ENCODE assay signal across 1 cellular context in the genomic region with DNA sequence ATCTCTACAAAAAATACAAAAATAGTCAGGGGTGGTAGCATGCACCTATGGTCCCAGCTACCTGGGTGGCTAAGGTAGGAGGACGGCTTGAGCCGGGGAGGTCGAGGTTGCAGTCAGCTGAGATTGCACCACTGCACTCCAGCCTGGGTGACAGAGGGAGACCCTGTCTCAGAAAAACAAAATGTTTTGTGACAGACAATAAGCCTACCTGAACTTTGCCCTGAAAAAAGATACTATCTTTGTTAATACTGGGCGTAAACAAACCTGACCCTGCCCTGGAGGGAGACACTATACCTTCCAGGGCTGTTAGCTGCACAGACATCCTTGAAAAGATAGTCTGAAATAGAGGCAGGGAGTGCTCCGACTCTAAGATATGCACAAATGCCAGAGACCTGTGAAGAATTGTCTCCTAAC.
TF ChIP-seq lines count a peak whose summit lies in the region.

No MANE protein-coding gene starts in this region.

TF ChIP-seq in HepG2, 621 proteins besides CTCF, POLR2A, EP300 and RAD21 (continued from another document and continues in another):
- TF ChIP-seq PHF8 (CRISPR knock-in tag; IDR thresholded peaks at IDR 0.05): no peak
- TF ChIP-seq HOXA5 (CRISPR knock-in tag; IDR thresholded peaks at IDR 0.05): 0 out of 2 replicates have a peak, but pooled peaks have one; percentile 33
- no peak for TF ChIP-seq GPBP1L1 (CRISPR knock-in tag; IDR thresholded peaks at IDR 0.05)
- no peak for TF ChIP-seq TBX3 (IDR thresholded peaks at IDR 0.05; ENCODE audit: borderline replicate concordance)
- peak; percentile 45; the same call in 1 of the 2 replicates for TF ChIP-seq MEIS1 (CRISPR knock-in tag; IDR thresholded peaks at IDR 0.05; ENCODE audit: borderline replicate concordance)
- peak; percentile 33; the same call in 1 of the 2 replicates for TF ChIP-seq GATAD1 (CRISPR knock-in tag; IDR thresholded peaks at IDR 0.05)
- TF ChIP-seq RARA (CRISPR knock-in tag; IDR thresholded peaks at IDR 0.05): peak; percentile 94
- no peak for TF ChIP-seq KLF11 (CRISPR knock-in tag; IDR thresholded peaks at IDR 0.05)
- no peak for TF ChIP-seq CREB1 (IDR thresholded peaks at IDR 0.05)
- TF ChIP-seq CREB1 (CRISPR knock-in tag; IDR thresholded peaks at IDR 0.05): no peak
- no peak for TF ChIP-seq THAP7 (CRISPR knock-in tag; IDR thresholded peaks at IDR 0.05)
- TF ChIP-seq CHD4 (IDR thresholded peaks at IDR 0.05; ENCODE audit: borderline replicate concordance, low read length): no peak
- no peak for TF ChIP-seq ELF4 (CRISPR knock-in tag; IDR thresholded peaks at IDR 0.05; ENCODE audit: borderline replicate concordance)
- TF ChIP-seq PAWR (CRISPR knock-in tag; IDR thresholded peaks at IDR 0.05; ENCODE audit: borderline replicate concordance): no peak
- peak; percentile 58 for TF ChIP-seq FOSL2 (CRISPR knock-in tag; IDR thresholded peaks at IDR 0.05)
- TF ChIP-seq JUN (CRISPR knock-in tag; IDR thresholded peaks at IDR 0.05): no peak
- TF ChIP-seq HNF1A (IDR thresholded peaks at IDR 0.05; ENCODE audit: low read depth): peak; percentile 12; the same call in 1 of the 2 replicates
- peak; percentile 52; the same call in 1 of the 2 replicates for TF ChIP-seq HNF1A (CRISPR knock-in tag; IDR thresholded peaks at IDR 0.05; ENCODE audit: borderline replicate concordance)
- TF ChIP-seq MTA3 (CRISPR knock-in tag; IDR thresholded peaks at IDR 0.05): no peak
- TF ChIP-seq ZNF644 (CRISPR knock-in tag; IDR thresholded peaks at IDR 0.05; ENCODE audit: low read depth): no peak
- no peak for TF ChIP-seq ZNF224 (CRISPR knock-in tag; IDR thresholded peaks at IDR 0.05)
- no peak for TF ChIP-seq MBD4 (IDR thresholded peaks at IDR 0.05; ENCODE audit: borderline replicate concordance, low read length)
- TF ChIP-seq ZFP37 (CRISPR knock-in tag; IDR thresholded peaks at IDR 0.05; ENCODE audit: borderline replicate concordance): no peak
- no peak for TF ChIP-seq ZNF598 (CRISPR knock-in tag; IDR thresholded peaks at IDR 0.05; ENCODE audit: borderline replicate concordance)
- no peak for TF ChIP-seq SRY (CRISPR knock-in tag; IDR thresholded peaks at IDR 0.05)
- no peak for TF ChIP-seq SOX6 (IDR thresholded peaks at IDR 0.05)
- TF ChIP-seq SOX6 (CRISPR knock-in tag; IDR thresholded peaks at IDR 0.05): peak; percentile 100
- no peak for TF ChIP-seq SMAD1 (CRISPR knock-in tag; IDR thresholded peaks at IDR 0.05; ENCODE audit: borderline replicate concordance, low read depth)
- TF ChIP-seq JUNB (CRISPR knock-in tag; IDR thresholded peaks at IDR 0.05; ENCODE audit: borderline replicate concordance): no peak
- TF ChIP-seq ZFYVE20 (CRISPR knock-in tag; IDR thresholded peaks at IDR 0.05; ENCODE audit: borderline replicate concordance, low read depth): no peak
- no peak for TF ChIP-seq DMAP1 (CRISPR knock-in tag; IDR thresholded peaks at IDR 0.05)
- TF ChIP-seq FOXA3 (CRISPR knock-in tag; IDR thresholded peaks at IDR 0.05): peak; percentile 87
- TF ChIP-seq WIZ (CRISPR knock-in tag; IDR thresholded peaks at IDR 0.05): no peak
- TF ChIP-seq ZFP36L1 (CRISPR knock-in tag; IDR thresholded peaks at IDR 0.05): no peak
- peak; percentile 83 for TF ChIP-seq SMYD3 (CRISPR knock-in tag; IDR thresholded peaks at IDR 0.05)
- peak; percentile 61; the same call in 1 of the 2 replicates for TF ChIP-seq MTA1 (CRISPR knock-in tag; IDR thresholded peaks at IDR 0.05; ENCODE audit: borderline replicate concordance)
- TF ChIP-seq IRF9 (CRISPR knock-in tag; IDR thresholded peaks at IDR 0.05; ENCODE audit: borderline replicate concordance): no peak
- no peak for TF ChIP-seq NFATC3 (CRISPR knock-in tag; IDR thresholded peaks at IDR 0.05)
- no peak for TF ChIP-seq TRIM24 (CRISPR knock-in tag; IDR thresholded peaks at IDR 0.05)
- TF ChIP-seq AHR (CRISPR knock-in tag; IDR thresholded peaks at IDR 0.05): 0 out of 2 replicates have a peak, but pooled peaks have one; percentile 41
- no peak for TF ChIP-seq ZKSCAN5 (CRISPR knock-in tag; IDR thresholded peaks at IDR 0.05)
- TF ChIP-seq ZNF562 (CRISPR knock-in tag; IDR thresholded peaks at IDR 0.05; ENCODE audit: borderline replicate concordance): no peak
- peak; percentile 76 for TF ChIP-seq HDAC1 (CRISPR knock-in tag; IDR thresholded peaks at IDR 0.05)
- peak; percentile 81; the same call in 1 of the 2 replicates for TF ChIP-seq SIX4 (CRISPR knock-in tag; IDR thresholded peaks at IDR 0.05)
- TF ChIP-seq, protein P1, sequence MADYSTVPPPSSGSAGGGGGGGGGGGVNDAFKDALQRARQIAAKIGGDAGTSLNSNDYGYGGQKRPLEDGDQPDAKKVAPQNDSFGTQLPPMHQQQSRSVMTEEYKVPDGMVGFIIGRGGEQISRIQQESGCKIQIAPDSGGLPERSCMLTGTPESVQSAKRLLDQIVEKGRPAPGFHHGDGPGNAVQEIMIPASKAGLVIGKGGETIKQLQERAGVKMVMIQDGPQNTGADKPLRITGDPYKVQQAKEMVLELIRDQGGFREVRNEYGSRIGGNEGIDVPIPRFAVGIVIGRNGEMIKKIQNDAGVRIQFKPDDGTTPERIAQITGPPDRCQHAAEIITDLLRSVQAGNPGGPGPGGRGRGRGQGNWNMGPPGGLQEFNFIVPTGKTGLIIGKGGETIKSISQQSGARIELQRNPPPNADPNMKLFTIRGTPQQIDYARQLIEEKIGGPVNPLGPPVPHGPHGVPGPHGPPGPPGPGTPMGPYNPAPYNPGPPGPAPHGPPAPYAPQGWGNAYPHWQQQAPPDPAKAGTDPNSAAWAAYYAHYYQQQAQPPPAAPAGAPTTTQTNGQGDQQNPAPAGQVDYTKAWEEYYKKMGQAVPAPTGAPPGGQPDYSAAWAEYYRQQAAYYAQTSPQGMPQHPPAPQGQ (CRISPR knock-in tag; IDR thresholded peaks at IDR 0.05; ENCODE audit: borderline replicate concordance): no peak
- TF ChIP-seq ZNF180 (CRISPR knock-in tag; IDR thresholded peaks at IDR 0.05; ENCODE audit: borderline replicate concordance, low read depth): no peak
- TF ChIP-seq ZNF256 (CRISPR knock-in tag; conservative IDR thresholded peaks at IDR 0.05): no peak
- TF ChIP-seq, protein P2, sequence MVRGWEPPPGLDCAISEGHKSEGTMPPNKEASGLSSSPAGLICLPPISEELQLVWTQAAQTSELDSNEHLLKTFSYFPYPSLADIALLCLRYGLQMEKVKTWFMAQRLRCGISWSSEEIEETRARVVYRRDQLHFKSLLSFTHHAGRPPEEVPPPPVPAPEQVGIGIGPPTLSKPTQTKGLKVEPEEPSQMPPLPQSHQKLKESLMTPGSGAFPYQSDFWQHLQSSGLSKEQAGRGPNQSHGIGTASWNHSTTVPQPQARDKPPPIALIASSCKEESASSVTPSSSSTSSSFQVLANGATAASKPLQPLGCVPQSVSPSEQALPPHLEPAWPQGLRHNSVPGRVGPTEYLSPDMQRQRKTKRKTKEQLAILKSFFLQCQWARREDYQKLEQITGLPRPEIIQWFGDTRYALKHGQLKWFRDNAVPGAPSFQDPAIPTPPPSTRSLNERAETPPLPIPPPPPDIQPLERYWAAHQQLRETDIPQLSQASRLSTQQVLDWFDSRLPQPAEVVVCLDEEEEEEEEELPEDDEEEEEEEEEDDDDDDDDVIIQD (CRISPR knock-in tag; IDR thresholded peaks at IDR 0.05; ENCODE audit: low read depth): 0 out of 2 replicates have a peak, but pooled peaks have one; percentile 30
- no peak for TF ChIP-seq ZNF10 (CRISPR knock-in tag; IDR thresholded peaks at IDR 0.05; ENCODE audit: borderline replicate concordance, low read depth)
- TF ChIP-seq, protein P3, sequence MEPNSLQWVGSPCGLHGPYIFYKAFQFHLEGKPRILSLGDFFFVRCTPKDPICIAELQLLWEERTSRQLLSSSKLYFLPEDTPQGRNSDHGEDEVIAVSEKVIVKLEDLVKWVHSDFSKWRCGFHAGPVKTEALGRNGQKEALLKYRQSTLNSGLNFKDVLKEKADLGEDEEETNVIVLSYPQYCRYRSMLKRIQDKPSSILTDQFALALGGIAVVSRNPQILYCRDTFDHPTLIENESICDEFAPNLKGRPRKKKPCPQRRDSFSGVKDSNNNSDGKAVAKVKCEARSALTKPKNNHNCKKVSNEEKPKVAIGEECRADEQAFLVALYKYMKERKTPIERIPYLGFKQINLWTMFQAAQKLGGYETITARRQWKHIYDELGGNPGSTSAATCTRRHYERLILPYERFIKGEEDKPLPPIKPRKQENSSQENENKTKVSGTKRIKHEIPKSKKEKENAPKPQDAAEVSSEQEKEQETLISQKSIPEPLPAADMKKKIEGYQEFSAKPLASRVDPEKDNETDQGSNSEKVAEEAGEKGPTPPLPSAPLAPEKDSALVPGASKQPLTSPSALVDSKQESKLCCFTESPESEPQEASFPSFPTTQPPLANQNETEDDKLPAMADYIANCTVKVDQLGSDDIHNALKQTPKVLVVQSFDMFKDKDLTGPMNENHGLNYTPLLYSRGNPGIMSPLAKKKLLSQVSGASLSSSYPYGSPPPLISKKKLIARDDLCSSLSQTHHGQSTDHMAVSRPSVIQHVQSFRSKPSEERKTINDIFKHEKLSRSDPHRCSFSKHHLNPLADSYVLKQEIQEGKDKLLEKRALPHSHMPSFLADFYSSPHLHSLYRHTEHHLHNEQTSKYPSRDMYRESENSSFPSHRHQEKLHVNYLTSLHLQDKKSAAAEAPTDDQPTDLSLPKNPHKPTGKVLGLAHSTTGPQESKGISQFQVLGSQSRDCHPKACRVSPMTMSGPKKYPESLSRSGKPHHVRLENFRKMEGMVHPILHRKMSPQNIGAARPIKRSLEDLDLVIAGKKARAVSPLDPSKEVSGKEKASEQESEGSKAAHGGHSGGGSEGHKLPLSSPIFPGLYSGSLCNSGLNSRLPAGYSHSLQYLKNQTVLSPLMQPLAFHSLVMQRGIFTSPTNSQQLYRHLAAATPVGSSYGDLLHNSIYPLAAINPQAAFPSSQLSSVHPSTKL (CRISPR knock-in tag; IDR thresholded peaks at IDR 0.05): peak; percentile 96
- TF ChIP-seq SNAI1 (CRISPR knock-in tag; IDR thresholded peaks at IDR 0.05; ENCODE audit: borderline replicate concordance): no peak
- no peak for TF ChIP-seq GTF2F1 (IDR thresholded peaks at IDR 0.05; ENCODE audit: low read length)
- no peak for TF ChIP-seq EEA1 (CRISPR knock-in tag; IDR thresholded peaks at IDR 0.05; ENCODE audit: borderline replicate concordance)
- no peak for TF ChIP-seq RFX3 (CRISPR knock-in tag; IDR thresholded peaks at IDR 0.05)
- TF ChIP-seq, protein P4, sequence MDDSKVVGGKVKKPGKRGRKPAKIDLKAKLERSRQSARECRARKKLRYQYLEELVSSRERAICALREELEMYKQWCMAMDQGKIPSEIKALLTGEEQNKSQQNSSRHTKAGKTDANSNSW (CRISPR knock-in tag; IDR thresholded peaks at IDR 0.05; ENCODE audit: borderline replicate concordance): no peak
- no peak for TF ChIP-seq ZFP36L2 (CRISPR knock-in tag; IDR thresholded peaks at IDR 0.05)
